20 cellular contexts compared by ENCODE assay signal in genomic region chr1:63960326-63960725, GRCh38.
"Had no signal": no experiment of that assay in that cellular context is flagged by ENCODE, and none has a peak within 500 bp of the region (broad histone marks: within the 10 kb centered on the region; RNA-seq: fewer than 3 reads in every experiment).

No MANE protein-coding gene starts in this region.

- H3K27me3 Mint-ChIP-seq: stimulated activated naive B cell treated with anti-CD40 and anti-IgM and Interleukin-4, amounts not matched to agents 10 μg/mL and 1 μg/mL and 100 μg/mL, for 72 hours had no signal

- H3K36me3 ChIP-seq: esophagus muscularis mucosa, sigmoid colon had no signal

- H3K27ac Mint-ChIP-seq: activated CD4-positive, alpha-beta memory T cell treated with anti-CD3 and anti-CD28 coated beads for 36 hours; activated naive CD8-positive, alpha-beta T cell treated with anti-CD3 and anti-CD28 coated beads, Interleukin-2, amount 10 ng/mL, durations not matched to agents 7 days and 5 days; activated T-helper 17 cell treated with anti-CD3 and anti-CD28 coated beads, Interleukin-2, amount 50 U/mL, for 72 hours; memory B cell; naive thymus-derived CD4-positive, alpha-beta T cell; stimulated activated naive B cell treated with anti-CD40 and anti-IgM and Interleukin-4, amounts not matched to agents 10 μg/mL and 1 μg/mL and 100 μg/mL, for 72 hours had no signal

- DNase-seq: activated CD4-positive, alpha-beta memory T cell treated with anti-CD3 and anti-CD28 coated beads for 36 hours; activated naive CD4-positive, alpha-beta T cell; activated naive CD8-positive, alpha-beta T cell treated with anti-CD3 and anti-CD28 coated beads, Interleukin-2, amount 10 ng/mL, durations not matched to agents 7 days and 5 days; activated T-cell treated with anti-CD3 and anti-CD28 coated beads for 4 hours; aorta; dermis blood vessel endothelial cell; effector memory CD4-positive, alpha-beta T cell; head of caudate nucleus; kidney glomerular epithelial cell; left ventricle myocardium superior; mucosa of descending colon; naive thymus-derived CD4-positive, alpha-beta T cell; sigmoid colon; stimulated activated naive B cell treated with anti-CD40 and anti-IgM and Interleukin-4, amounts not matched to agents 10 μg/mL and 1 μg/mL and 100 μg/mL, for 72 hours had no signal

- H3K27me3 ChIP-seq: esophagus muscularis mucosa, sigmoid colon had no signal

- H3K9me3 ChIP-seq: mucosa of descending colon had no signal

- H3K36me3 Mint-ChIP-seq: activated naive CD8-positive, alpha-beta T cell treated with anti-CD3 and anti-CD28 coated beads, Interleukin-2, amount 10 ng/mL, durations not matched to agents 7 days and 5 days; memory B cell; naive thymus-derived CD4-positive, alpha-beta T cell had no signal

- H3K4me3 ChIP-seq: esophagus muscularis mucosa, mucosa of descending colon, sigmoid colon had no signal

- H3K4me1 Mint-ChIP-seq: activated naive CD8-positive, alpha-beta T cell treated with anti-CD3 and anti-CD28 coated beads, Interleukin-2, amount 10 ng/mL, durations not matched to agents 7 days and 5 days; activated T-helper 17 cell treated with anti-CD3 and anti-CD28 coated beads, Interleukin-2, amount 50 U/mL, for 72 hours; memory B cell; naive thymus-derived CD4-positive, alpha-beta T cell; stimulated activated naive B cell treated with anti-CD40 and anti-IgM and Interleukin-4, amounts not matched to agents 10 μg/mL and 1 μg/mL and 100 μg/mL, for 72 hours had no signal

- H3K27ac ChIP-seq: esophagus muscularis mucosa, sigmoid colon had no signal

- H3K4me3 Mint-ChIP-seq: activated CD4-positive, alpha-beta memory T cell treated with anti-CD3 and anti-CD28 coated beads for 36 hours; activated naive CD8-positive, alpha-beta T cell treated with anti-CD3 and anti-CD28 coated beads, Interleukin-2, amount 10 ng/mL, durations not matched to agents 7 days and 5 days; activated T-helper 17 cell treated with anti-CD3 and anti-CD28 coated beads, Interleukin-2, amount 50 U/mL, for 72 hours; memory B cell; naive thymus-derived CD4-positive, alpha-beta T cell; stimulated activated naive B cell treated with anti-CD40 and anti-IgM and Interleukin-4, amounts not matched to agents 10 μg/mL and 1 μg/mL and 100 μg/mL, for 72 hours had no signal

- FAIRE-seq: endothelial cell of umbilical vein, frontal cortex, TTC549 had no signal
